ENCODE assay signal across 8 cellular contexts in the genomic region with DNA sequence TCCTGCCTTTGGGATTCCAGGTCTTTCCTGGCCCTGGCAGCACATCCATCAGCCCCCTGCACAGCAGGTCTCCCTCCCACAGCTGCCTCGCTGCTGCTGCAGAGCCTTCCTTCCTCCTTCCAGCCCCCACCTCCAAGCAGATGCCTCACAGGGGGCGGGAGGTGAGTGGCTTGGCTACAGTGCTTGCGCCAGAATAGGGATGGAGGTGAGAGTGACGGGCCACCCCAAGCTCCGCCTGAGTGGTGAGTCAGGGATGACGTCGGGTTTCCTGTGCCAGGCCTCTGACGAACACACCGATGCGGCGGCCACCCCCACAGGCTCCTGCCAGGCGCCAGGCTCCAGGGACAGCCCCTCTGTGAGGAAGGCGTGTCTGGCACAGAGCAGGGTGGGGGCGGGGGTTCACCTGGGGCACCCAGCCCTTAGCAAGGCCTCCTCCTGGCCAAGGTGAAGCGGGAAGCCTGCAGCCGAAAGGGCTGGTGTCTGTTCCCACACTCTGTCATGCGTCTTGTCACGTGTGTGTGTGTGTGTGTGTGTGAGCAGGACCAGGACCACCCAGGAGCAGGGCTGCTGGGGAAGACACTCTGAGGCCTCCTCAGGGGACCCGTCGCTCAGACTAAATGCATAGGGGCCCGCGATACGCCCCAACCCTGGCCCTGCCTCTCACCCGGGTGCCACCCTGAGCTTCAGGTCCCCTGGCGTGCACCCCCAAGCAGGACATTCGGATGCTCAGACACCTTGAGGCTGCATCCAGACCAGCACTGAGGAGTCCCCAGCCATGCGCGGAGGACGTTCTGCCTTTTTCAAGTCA. TPM values are rescaled to one million over a fixed set of nuclear protein-coding genes. Genes with fewer than 3 reads are reported as not detected.
A peak's percentile ranks its signal among the peaks of the same experiment; 100 is the strongest.
DNase-seq lines count a peak whose midpoint lies in the region; FAIRE-seq and TF ChIP-seq lines count a peak whose summit lies in the region.

No MANE protein-coding gene starts in this region.

- peak overlapping the region; percentile 30 for H3K27ac ChIP-seq in astrocyte (ENCODE audit: low read depth, low read length)

- H4K20me1 ChIP-seq in astrocyte (ENCODE audit: insufficient read depth, low read length), result peaks cover 8% of the 10 kb centered on the region

- H3K9me3 Mint-ChIP-seq in astrocyte (ENCODE audit: unreplicated experiment), result no peaks in the 10 kb centered on the region

- no peak for TF ChIP-seq CTCF in astrocyte (IDR thresholded peaks at IDR 0.05; ENCODE audit: insufficient read depth, low read depth, low read length)

- no peak overlapping the region for H3K4me3 ChIP-seq in astrocyte (ENCODE audit: insufficient read depth, low read depth, low read length)

- no peak overlapping the region for H3K4me3 Mint-ChIP-seq in astrocyte (ENCODE audit: unreplicated experiment)

- peak overlapping the region; percentile 54 for H3K9ac ChIP-seq in astrocyte (ENCODE audit: low read length)

- H3K4me1 ChIP-seq in astrocyte (ENCODE audit: insufficient read depth, low read length), result peaks cover 43% of the 10 kb centered on the region

- H3K4me2 ChIP-seq in astrocyte (ENCODE audit: low read length), result peak overlapping the region; percentile 73

- FAIRE-seq in H54 (lab: Jason Lieb, UNC) (no peak), astrocyte (lab: Jason Lieb, UNC) (no peak)

- H2AFZ ChIP-seq in astrocyte (ENCODE audit: low read depth, low read length), result peak overlapping the region; percentile 88

- peaks cover 46% of the 10 kb centered on the region for H3K27me3 Mint-ChIP-seq in astrocyte (ENCODE audit: low read depth, unreplicated experiment)

- no peaks in the 10 kb centered on the region for H3K79me2 ChIP-seq in astrocyte (ENCODE audit: insufficient read depth, low read length)

- no peaks in the 10 kb centered on the region for H3K36me3 Mint-ChIP-seq in astrocyte (ENCODE audit: low read depth, unreplicated experiment)

- H3K4me1 Mint-ChIP-seq in astrocyte (ENCODE audit: low read depth, unreplicated experiment), result peaks cover 4% of the 10 kb centered on the region

- DNase-seq in EH (ENCODE audit: low read depth), result peak; percentile 86
- DNase-seq in H54 (ENCODE audit: insufficient read length, low spot score), result peak; percentile 98
- peak; percentile 90 for DNase-seq in NAMALWA (ENCODE audit: low spot score)
- peak; percentile 95 for DNase-seq in T-helper 9 cell
- DNase-seq in astrocyte (ENCODE audit: low read depth), result peak; percentile 92
- peak; percentile 87 for DNase-seq in iPS-NIHi7 (ENCODE audit: extremely low spot score)
- peak; percentile 99 for DNase-seq in stimulated activated CD4-positive, alpha-beta T cell treated with anti-CD3 and anti-CD28 coated beads, Interleukin-2, amount 100 ng/mL, for 4 hours (ENCODE audit: low read depth)
- DNase-seq in NCI-H345 (lab: John Stamatoyannopoulos, UW), result no peak

- TF ChIP-seq POLR2A in H54 (IDR thresholded peaks at IDR 0.05; ENCODE audit: low read depth, low read length), result no peak

- no peak overlapping the region for H3K27ac Mint-ChIP-seq in astrocyte (ENCODE audit: unreplicated experiment)

- no peaks in the 10 kb centered on the region for H3K27me3 ChIP-seq in astrocyte (ENCODE audit: insufficient read depth, low read length)

- no peaks in the 10 kb centered on the region for H3K36me3 ChIP-seq in astrocyte (ENCODE audit: insufficient read depth, low read length)

- no peaks in the 10 kb centered on the region for H3K9me3 ChIP-seq in astrocyte (ENCODE audit: insufficient read depth, low read depth, low read length)

RNA-seq across cellular contexts. Expression of a gene that starts 3.4 kb away (rescaled TPM):
- 0.84 and 0.95 TPM in 2 replicates for total RNA-seq in astrocyte

RNA-seq across cellular contexts. Expression of a gene that starts 10.3 kb away (rescaled TPM):
- not detected in 2 replicates for total RNA-seq in astrocyte

RNA-seq across cellular contexts. Expression of a gene that starts 32.2 kb away (rescaled TPM):
- not detected in 2 replicates for total RNA-seq in astrocyte
